In genomic region chr17:29585080-29585751, GRCh38 we compare ENCODE assay signal across 8 cellular contexts. TPM values are rescaled to one million over a fixed set of nuclear protein-coding genes. Genes with fewer than 3 reads are reported as not detected.
DNase-seq lines count a peak whose midpoint lies in the region; ATAC-seq and TF ChIP-seq lines count a peak whose summit lies in the region.

No MANE protein-coding gene starts in this region.

- peak; percentile 35 for TF ChIP-seq CTCF in CD4-positive, alpha-beta T cell (IDR thresholded peaks at IDR 0.05)
- peak; percentile 54 for TF ChIP-seq CTCF in choroid plexus epithelial cell (conservative IDR thresholded peaks at IDR 0.05; ENCODE audit: low read depth, low read length)
- TF ChIP-seq CTCF in neural progenitor cell (IDR thresholded peaks at IDR 0.05), result peak; percentile 38

- DNase-seq in CD4-positive, alpha-beta T cell, result peak in 1 of 10 experiments; percentile 26
- DNase-seq in NT2/D1 (ENCODE audit: low read depth, low spot score) (no peak), choroid plexus epithelial cell (ENCODE audit: low read depth) (peak; percentile 34), neural progenitor cell (ENCODE audit: low spot score) (no peak), glomerular visceral epithelial cell (ENCODE audit: extremely low spot score) (no peak), occipital lobe (lab: John Stamatoyannopoulos, UW) (no peak)

- CTCF ChIA-PET in CD4-positive, alpha-beta T cell (lab: Charles Lee), result interaction anchor here (0.8 to 3.9 kb wide), 4 partner anchors 9 to 33 kb away, joined by 3 to 28 read pairs (median 6); no protein-coding TSS in a partner anchor

- H4K20me1 ChIP-seq in neural progenitor cell (ENCODE audit: low read depth), result peaks cover 73% of the 10 kb centered on the region

- intact Hi-C loops in CD4-positive, alpha-beta T cell (cut with DNase I, micrococcal nuclease), result loop anchor here in 1 of 2 experiments (5.0 to 10.0 kb wide), 3 partner anchors 177 to 840 kb away; partner anchors contain the start of genes PHF12 and TRAF4

- POLR2A ChIA-PET in CD4-positive, alpha-beta T cell (lab: Charles Lee), result interaction anchor here (4.4 kb wide), 1 partner anchor 31 kb away, joined by 40 read pairs; no protein-coding TSS in a partner anchor

- H3K9ac ChIP-seq in NT2/D1 (ENCODE audit: insufficient read length, low read depth) (peak overlapping the region; percentile 9), neural progenitor cell (no peak overlapping the region)

- peak overlapping the region; percentile 45 for H3K27ac Mint-ChIP-seq in CD4-positive, alpha-beta T cell
- H3K27ac Mint-ChIP-seq in neural progenitor cell, result no peak overlapping the region

- no peak for ATAC-seq in CD4-positive, alpha-beta T cell (ENCODE audit: poor library complexity)
- no peak for ATAC-seq in GM18870 (IDR thresholded peaks at IDR 0.05; ENCODE audit: unreplicated experiment)
- ATAC-seq in HG03469 (IDR thresholded peaks at IDR 0.05; ENCODE audit: unreplicated experiment), result no peak

- H3K4me3 ChIP-seq in NT2/D1 (ENCODE audit: insufficient read length, low read depth), result no peak overlapping the region
- no peak overlapping the region for H3K4me3 ChIP-seq in choroid plexus epithelial cell (ENCODE audit: low read depth, low read length)
- no peak overlapping the region for H3K4me3 ChIP-seq in neural progenitor cell

- H3K36me3 Mint-ChIP-seq in CD4-positive, alpha-beta T cell (ENCODE audit: low read depth), result peaks cover 16% of the 10 kb centered on the region
- peaks cover 4% of the 10 kb centered on the region for H3K36me3 Mint-ChIP-seq in neural progenitor cell

- peaks cover 62% of the 10 kb centered on the region for H3K4me1 Mint-ChIP-seq in CD4-positive, alpha-beta T cell (ENCODE audit: low read depth)
- H3K4me1 Mint-ChIP-seq in neural progenitor cell, result peaks cover 32% of the 10 kb centered on the region

- H3K9me3 Mint-ChIP-seq in CD4-positive, alpha-beta T cell, result no peaks in the 10 kb centered on the region
- H3K9me3 Mint-ChIP-seq in neural progenitor cell, result no peaks in the 10 kb centered on the region

- no peaks in the 10 kb centered on the region for H3K27me3 ChIP-seq in CD4-positive, alpha-beta T cell (ENCODE audit: control insufficient read depth, insufficient read depth, low read length)
- H3K27me3 ChIP-seq in NT2/D1 (ENCODE audit: insufficient read depth, insufficient read length) (peaks cover 19% of the 10 kb centered on the region), neural progenitor cell (no peaks in the 10 kb centered on the region)

- H3F3A ChIP-seq in neural progenitor cell (ENCODE audit: low read depth), result peaks cover 13% of the 10 kb centered on the region

- H3K4me1 ChIP-seq in NT2/D1 (ENCODE audit: insufficient read depth, insufficient read length) (peaks cover 14% of the 10 kb centered on the region), neural progenitor cell (peaks cover 38% of the 10 kb centered on the region)

- H3K4me2 ChIP-seq in neural progenitor cell, result peak overlapping the region; percentile 60

- H2AFZ ChIP-seq in neural progenitor cell (replicated peaks), result no peak overlapping the region

- peak overlapping the region; percentile 49 for H3K4me3 Mint-ChIP-seq in CD4-positive, alpha-beta T cell
- H3K4me3 Mint-ChIP-seq in neural progenitor cell, result no peak overlapping the region

- no peak overlapping the region for H3K27ac ChIP-seq in CD4-positive, alpha-beta T cell (ENCODE audit: low read depth, low read length)
- H3K27ac ChIP-seq in neural progenitor cell, result no peak overlapping the region

- H3K79me2 ChIP-seq in neural progenitor cell (ENCODE audit: low read depth), result peaks cover 61% of the 10 kb centered on the region

- H3K36me3 ChIP-seq in NT2/D1 (ENCODE audit: insufficient read depth, insufficient read length, low read length) (peaks cover 25% of the 10 kb centered on the region), neural progenitor cell (no peaks in the 10 kb centered on the region)

- no peaks in the 10 kb centered on the region for H3K9me3 ChIP-seq in CD4-positive, alpha-beta T cell (ENCODE audit: control insufficient read depth, low read length)
- H3K9me3 ChIP-seq in NT2/D1 (ENCODE audit: insufficient read depth, low read length) (peaks cover 6% of the 10 kb centered on the region; the same call in 1 of the 2 replicates), neural progenitor cell (ENCODE audit: low read depth) (no peaks in the 10 kb centered on the region)

- H3K27me3 Mint-ChIP-seq in CD4-positive, alpha-beta T cell, result no peaks in the 10 kb centered on the region
- H3K27me3 Mint-ChIP-seq in neural progenitor cell (ENCODE audit: insufficient read depth, low read depth), result peaks cover 5% of the 10 kb centered on the region

RNA-seq across cellular contexts. Expression of gene GIT1, which starts 4.2 kb away (rescaled TPM):
- total RNA-seq in CD4-positive, alpha-beta T cell, result 10 to 100 TPM; 35.8 to 36.7 TPM
- total RNA-seq in neural progenitor cell (ENCODE audit: low replicate concordance) (17.6 and 51.0 TPM in 2 replicates), occipital lobe (29.6 TPM)

RNA-seq across cellular contexts. Expression of gene ANKRD13B, which starts 7.7 kb away (rescaled TPM):
- 1 to 10 TPM; 2.1 to 3.0 TPM for total RNA-seq in CD4-positive, alpha-beta T cell
- total RNA-seq in neural progenitor cell (ENCODE audit: low replicate concordance) (2.8 and 24.0 TPM in 2 replicates), occipital lobe (28.1 TPM)

RNA-seq across cellular contexts. Expression of gene TP53I13, which starts 16.7 kb away (rescaled TPM):
- total RNA-seq in CD4-positive, alpha-beta T cell, result 10 to 100 TPM; 45.8 to 47.7 TPM
- total RNA-seq in neural progenitor cell (ENCODE audit: low replicate concordance) (9.2 and 47.0 TPM in 2 replicates), occipital lobe (6.9 TPM)

RNA-seq across cellular contexts. Expression of gene ABHD15, which starts 18.4 kb away (rescaled TPM):
- total RNA-seq in CD4-positive, alpha-beta T cell, result 1 to 10 TPM; 4.1 to 4.9 TPM
- total RNA-seq in neural progenitor cell (ENCODE audit: low replicate concordance) (2.5 and 5.0 TPM in 2 replicates), occipital lobe (0.78 TPM)

RNA-seq across cellular contexts. Expression of gene CORO6, which starts 37.5 kb away (rescaled TPM):
- total RNA-seq in CD4-positive, alpha-beta T cell, result 1 to 10 TPM; 2.8 to 3.3 TPM
- 3.9 and 6.2 TPM in 2 replicates for total RNA-seq in neural progenitor cell (ENCODE audit: low replicate concordance)
- total RNA-seq in occipital lobe, result 0.47 TPM
